Comparison of ENCODE assay signal across 12 cellular contexts in genomic region chr16:71709231-71709781, GRCh38. TPM values are rescaled to one million over a fixed set of nuclear protein-coding genes. Genes with fewer than 3 reads are reported as not detected.
DNase-seq lines count a peak whose midpoint lies in the region; ATAC-seq and TF ChIP-seq lines count a peak whose summit lies in the region.
"Had no signal": no experiment of that assay in that cellular context is flagged by ENCODE, and none has a peak within 500 bp of the region (broad histone marks: within the 10 kb centered on the region; RNA-seq: fewer than 3 reads in every experiment).

No MANE protein-coding gene starts in this region.

- WGBS in tibial nerve, 2 donors = 51 to 56% methylated on average over 2 of the region's 2 CpGs

- no peak overlapping the region for H3K4me3 ChIP-seq in tibial nerve

- H3K36me3 ChIP-seq in tibial nerve = no peaks in the 10 kb centered on the region

- no peak for TF ChIP-seq EP300 in tibial nerve (IDR thresholded peaks at IDR 0.05)

- peak; percentile 83 for DNase-seq in Caki2 (ENCODE audit: low read depth)
- DNase-seq in NCI-H446 treated with DMSO at 0.1 percent for 48 hours (lab: John Stamatoyannopoulos, UW) = peak; percentile 13
- DNase-seq in epithelial cell of prostate (ENCODE audit: low read depth, low spot score) = no peak
- peak; percentile 30 for DNase-seq in myocyte (ENCODE audit: low read depth)
- no peak for DNase-seq in amniotic stem cell (lab: John Stamatoyannopoulos, UW)
- no peak for DNase-seq in OCI-M2 (lab: John Stamatoyannopoulos, UW; ENCODE audit: unreplicated experiment)
- no peak for DNase-seq in tibial nerve (ENCODE audit: low spot score in 2 of 2)
- DNase-seq: activated naive CD8-positive, alpha-beta T cell treated with anti-CD3 and anti-CD28 coated beads, Interleukin-2, amount 10 ng/mL, durations not matched to agents 7 days and 5 days; NCI-H748 treated with DMSO at 0.1 percent for 48 hours; T-helper 1 cell had no signal

- H3K9me3 ChIP-seq in tibial nerve = no peaks in the 10 kb centered on the region

- TF ChIP-seq POLR2A in tibial nerve (IDR thresholded peaks at IDR 0.05) = no peak

- in situ Hi-C loops in Caki2 (cut with HindIII; ENCODE audit: low pct_unique_long_range_greater_than_20kb, low sequenced_read_pairs) = no loop called here

- TF ChIP-seq CTCF in tibial nerve (IDR thresholded peaks at IDR 0.05) = no peak

- H3K27me3 ChIP-seq in tibial nerve = no peaks in the 10 kb centered on the region

- H3K27ac ChIP-seq in epithelial cell of prostate = peak overlapping the region; percentile 15
- H3K27ac ChIP-seq in tibial nerve = no peak overlapping the region

- ATAC-seq in GM18873 (IDR thresholded peaks at IDR 0.05; ENCODE audit: low FRiP score, unreplicated experiment) = no peak
- ATAC-seq: sciatic nerve had no signal

- H3K4me1 ChIP-seq in tibial nerve = peaks cover 0 to 24% (median 0%) of the 10 kb centered on the region in 4 donors

RNA-seq across cellular contexts. Expression of gene PHLPP2, which starts 15.2 kb away (rescaled TPM):
- 5.0 and 5.6 TPM in 2 replicates for total RNA-seq in Caki2 (2014; rRNA removed; shearing (Covaris generic); ENCODE audit: low replicate concordance)
- total RNA-seq in myocyte (6.9 and 9.1 TPM in 2 replicates), tibial nerve (10 to 100 TPM; 13.8 to 18.2 (median 16.2) TPM)
- 4.3 TPM for polyA plus RNA-seq in myocyte (2012)

Comparison
In these comparisons a context has a peak if more than half of its experiments do, and no peak if none do; other contexts are left out.
1. DNase-seq: peak in Caki2 (single experiment), NCI-H446 treated with DMSO at 0.1 percent for 48 hours (single experiment) and myocyte (single experiment); none in epithelial cell of prostate (single experiment), amniotic stem cell (single experiment), OCI-M2 (single experiment) and tibial nerve (0 of 2).